In the genomic region with DNA sequence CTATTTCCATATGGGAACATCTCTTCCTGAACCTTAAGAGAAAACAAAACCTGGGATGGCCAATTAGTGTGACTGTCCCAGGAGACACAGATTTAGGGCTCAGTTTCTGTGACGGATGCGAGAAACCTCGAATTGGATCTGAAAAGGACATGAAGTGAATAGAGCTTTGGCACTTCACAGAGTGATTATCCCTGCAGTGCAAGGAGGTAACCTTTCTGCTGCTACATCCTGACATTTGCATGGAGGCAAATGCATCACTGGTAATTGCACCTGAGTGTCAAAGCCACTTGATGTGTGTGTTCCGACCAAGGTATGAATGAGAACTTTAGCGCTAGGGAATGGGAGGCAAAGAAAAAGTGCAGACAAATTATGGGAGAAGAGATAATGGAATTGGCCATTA, we compare ENCODE assay signal across 3 cellular contexts.
TF ChIP-seq lines count a peak whose summit lies in the region.

No MANE protein-coding gene starts in this region.

TF ChIP-seq in SK-N-SH, 30 proteins besides CTCF, POLR2A, EP300 and RAD21 (continues in another document):
- no peak for TF ChIP-seq FOXJ3 (CRISPR knock-in tag; IDR thresholded peaks at IDR 0.05)
- no peak for TF ChIP-seq EZH2phosphoT487 (IDR thresholded peaks at IDR 0.05; ENCODE audit: borderline replicate concordance, low read depth)
- TF ChIP-seq SIN3A (IDR thresholded peaks at IDR 0.05; ENCODE audit: borderline replicate concordance, low read depth, low read length) = no peak
- TF ChIP-seq NFIC (IDR thresholded peaks at IDR 0.05; ENCODE audit: borderline replicate concordance) = no peak
- TF ChIP-seq, protein P1, sequence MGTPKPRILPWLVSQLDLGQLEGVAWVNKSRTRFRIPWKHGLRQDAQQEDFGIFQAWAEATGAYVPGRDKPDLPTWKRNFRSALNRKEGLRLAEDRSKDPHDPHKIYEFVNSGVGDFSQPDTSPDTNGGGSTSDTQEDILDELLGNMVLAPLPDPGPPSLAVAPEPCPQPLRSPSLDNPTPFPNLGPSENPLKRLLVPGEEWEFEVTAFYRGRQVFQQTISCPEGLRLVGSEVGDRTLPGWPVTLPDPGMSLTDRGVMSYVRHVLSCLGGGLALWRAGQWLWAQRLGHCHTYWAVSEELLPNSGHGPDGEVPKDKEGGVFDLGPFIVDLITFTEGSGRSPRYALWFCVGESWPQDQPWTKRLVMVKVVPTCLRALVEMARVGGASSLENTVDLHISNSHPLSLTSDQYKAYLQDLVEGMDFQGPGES (IDR thresholded peaks at IDR 0.05; ENCODE audit: low read depth, low read length) = no peak
- TF ChIP-seq POLR2AphosphoS5 (IDR thresholded peaks at IDR 0.05; ENCODE audit: low read depth, low read length) = no peak
- TF ChIP-seq, protein P2, sequence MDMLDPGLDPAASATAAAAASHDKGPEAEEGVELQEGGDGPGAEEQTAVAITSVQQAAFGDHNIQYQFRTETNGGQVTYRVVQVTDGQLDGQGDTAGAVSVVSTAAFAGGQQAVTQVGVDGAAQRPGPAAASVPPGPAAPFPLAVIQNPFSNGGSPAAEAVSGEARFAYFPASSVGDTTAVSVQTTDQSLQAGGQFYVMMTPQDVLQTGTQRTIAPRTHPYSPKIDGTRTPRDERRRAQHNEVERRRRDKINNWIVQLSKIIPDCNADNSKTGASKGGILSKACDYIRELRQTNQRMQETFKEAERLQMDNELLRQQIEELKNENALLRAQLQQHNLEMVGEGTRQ (IDR thresholded peaks at IDR 0.05; ENCODE audit: borderline replicate concordance, low read depth, low read length) = no peak
- TF ChIP-seq MXI1 (IDR thresholded peaks at IDR 0.05; ENCODE audit: low read depth, low read length) = no peak
- no peak for TF ChIP-seq TEAD4 (IDR thresholded peaks at IDR 0.05; ENCODE audit: borderline replicate concordance, insufficient read depth)
- no peak for TF ChIP-seq TAF1 (IDR thresholded peaks at IDR 0.05; ENCODE audit: borderline replicate concordance, low read depth, low read length)
- TF ChIP-seq, protein P3, sequence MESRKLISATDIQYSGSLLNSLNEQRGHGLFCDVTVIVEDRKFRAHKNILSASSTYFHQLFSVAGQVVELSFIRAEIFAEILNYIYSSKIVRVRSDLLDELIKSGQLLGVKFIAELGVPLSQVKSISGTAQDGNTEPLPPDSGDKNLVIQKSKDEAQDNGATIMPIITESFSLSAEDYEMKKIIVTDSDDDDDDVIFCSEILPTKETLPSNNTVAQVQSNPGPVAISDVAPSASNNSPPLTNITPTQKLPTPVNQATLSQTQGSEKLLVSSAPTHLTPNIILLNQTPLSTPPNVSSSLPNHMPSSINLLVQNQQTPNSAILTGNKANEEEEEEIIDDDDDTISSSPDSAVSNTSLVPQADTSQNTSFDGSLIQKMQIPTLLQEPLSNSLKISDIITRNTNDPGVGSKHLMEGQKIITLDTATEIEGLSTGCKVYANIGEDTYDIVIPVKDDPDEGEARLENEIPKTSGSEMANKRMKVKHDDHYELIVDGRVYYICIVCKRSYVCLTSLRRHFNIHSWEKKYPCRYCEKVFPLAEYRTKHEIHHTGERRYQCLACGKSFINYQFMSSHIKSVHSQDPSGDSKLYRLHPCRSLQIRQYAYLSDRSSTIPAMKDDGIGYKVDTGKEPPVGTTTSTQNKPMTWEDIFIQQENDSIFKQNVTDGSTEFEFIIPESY (IDR thresholded peaks at IDR 0.05; ENCODE audit: borderline replicate concordance, low read depth) = no peak
- no peak for TF ChIP-seq TCF12 (IDR thresholded peaks at IDR 0.05)
- TF ChIP-seq, protein P4, sequence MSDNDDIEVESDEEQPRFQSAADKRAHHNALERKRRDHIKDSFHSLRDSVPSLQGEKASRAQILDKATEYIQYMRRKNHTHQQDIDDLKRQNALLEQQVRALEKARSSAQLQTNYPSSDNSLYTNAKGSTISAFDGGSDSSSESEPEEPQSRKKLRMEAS (IDR thresholded peaks at IDR 0.05; ENCODE audit: low read depth) = no peak
- TF ChIP-seq, protein P5, sequence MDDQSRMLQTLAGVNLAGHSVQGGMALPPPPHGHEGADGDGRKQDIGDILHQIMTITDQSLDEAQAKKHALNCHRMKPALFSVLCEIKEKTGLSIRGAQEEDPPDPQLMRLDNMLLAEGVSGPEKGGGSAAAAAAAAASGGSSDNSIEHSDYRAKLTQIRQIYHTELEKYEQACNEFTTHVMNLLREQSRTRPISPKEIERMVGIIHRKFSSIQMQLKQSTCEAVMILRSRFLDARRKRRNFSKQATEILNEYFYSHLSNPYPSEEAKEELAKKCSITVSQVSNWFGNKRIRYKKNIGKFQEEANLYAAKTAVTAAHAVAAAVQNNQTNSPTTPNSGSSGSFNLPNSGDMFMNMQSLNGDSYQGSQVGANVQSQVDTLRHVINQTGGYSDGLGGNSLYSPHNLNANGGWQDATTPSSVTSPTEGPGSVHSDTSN (IDR thresholded peaks at IDR 0.05) = no peak
- TF ChIP-seq RXRA (IDR thresholded peaks at IDR 0.05; ENCODE audit: borderline replicate concordance, low read depth) = no peak

TF ChIP-seq in SK-N-SH treated with all-trans-retinoic acid at 6 μM for 48 hours, 23 proteins besides CTCF, POLR2A, EP300 and RAD21:
- TF ChIP-seq SNAI2 (CRISPR knock-in tag; IDR thresholded peaks at IDR 0.05) = no peak
- no peak for TF ChIP-seq ARNTL (CRISPR knock-in tag; IDR thresholded peaks at IDR 0.05; ENCODE audit: borderline replicate concordance, low read depth)

TF ChIP-seq in H1, 55 proteins besides CTCF, POLR2A, EP300 and RAD21:
- TF ChIP-seq MAFK (IDR thresholded peaks at IDR 0.05; ENCODE audit: low read depth, low read length) (no peak), FOSL1 (IDR thresholded peaks at IDR 0.05; ENCODE audit: insufficient read depth, low read depth, low read length) (no peak)
TF ChIP-seq in H1: peak in this region for 0.
